ENCODE assay signal across 24 cellular contexts in genomic region chr15:57278439-57278838, GRCh38.
DNase-seq lines count a peak whose midpoint lies in the region; ATAC-seq and TF ChIP-seq lines count a peak whose summit lies in the region.
"Had no signal": no experiment of that assay in that cellular context is flagged by ENCODE, and none has a peak within 500 bp of the region (broad histone marks: within the 10 kb centered on the region; RNA-seq: fewer than 3 reads in every experiment).

No MANE protein-coding gene starts in this region.

- no peak for ATAC-seq in activated naive CD4-positive, alpha-beta T cell treated with anti-CD3 and anti-CD28 coated beads, Interleukin-2, amount 50 U/mL, for 72 hours
- no peak for ATAC-seq in GM23338
- ATAC-seq: K562 had no signal

- H3K4me1 ChIP-seq in GM23338 (ENCODE audit: insufficient read depth): peaks cover 29% of the 10 kb centered on the region
- H3K4me1 ChIP-seq: HAP-1 had no signal

- H3K9me3 Mint-ChIP-seq in activated naive CD4-positive, alpha-beta T cell treated with anti-CD3 and anti-CD28 coated beads, Interleukin-2, amount 50 U/mL, for 72 hours: no peaks in the 10 kb centered on the region
- H3K9me3 Mint-ChIP-seq in GM23338 (no peaks in the 10 kb centered on the region; the same call in 2 of the 3 replicates), progenitor cell of endocrine pancreas (ENCODE audit: low read depth) (no peaks in the 10 kb centered on the region)
- H3K9me3 Mint-ChIP-seq: CD4-positive, alpha-beta memory T cell had no signal

- intact Hi-C loops in dorsolateral prefrontal cortex (cut with DNase I): loop anchor here in 1 of 2 donors (5.0 kb wide), 1 partner anchor 41 kb away; no protein-coding TSS in a partner anchor

- peaks cover 9 to 21% of the 10 kb centered on the region in 2 donors for H3K36me3 Mint-ChIP-seq in activated naive CD4-positive, alpha-beta T cell treated with anti-CD3 and anti-CD28 coated beads, Interleukin-2, amount 50 U/mL, for 72 hours
- H3K36me3 Mint-ChIP-seq in GM23338 (ENCODE audit: low read depth) (peaks cover 55% of the 10 kb centered on the region), progenitor cell of endocrine pancreas (ENCODE audit: insufficient read depth) (peaks cover 40% of the 10 kb centered on the region)

- no peak for DNase-seq in activated naive CD4-positive, alpha-beta T cell treated with anti-CD3 and anti-CD28 coated beads, Interleukin-2, amount 50 U/mL, for 72 hours (ENCODE audit: low spot score in 2 of 2)
- DNase-seq in activated naive CD4-positive, alpha-beta T cell treated with anti-CD3 and anti-CD28 coated beads, Interleukin-2, amount 50 U/mL, for 16 hours: no peak
- DNase-seq in GM23338 (ENCODE audit: low spot score) (no peak), NCI-H69 (lab: John Stamatoyannopoulos, UW) (peak; percentile 29), progenitor cell of endocrine pancreas (ENCODE audit: low spot score, unreplicated experiment) (no peak), Kasumi-1 (lab: John Stamatoyannopoulos, UW) (no peak), dorsolateral prefrontal cortex (no peak)
- DNase-seq in central memory CD4-positive, alpha-beta T cell: no peak
- DNase-seq: CD4-positive, alpha-beta memory T cell; COR-L47; DMS53; GM23248; MG63; NCI-H1694; NCI-H2081; NCI-H2171; NCI-H226; NCI-H510A; NCI-H748 treated with DMSO at 0.1 percent for 48 hours; SIG-M5 had no signal

- H3K4me2 ChIP-seq in GM23338: peak overlapping the region; percentile 54; the same call in 1 of the 2 replicates
- H3K4me2 ChIP-seq: BLaER1 had no signal

- no peaks in the 10 kb centered on the region for H3K79me2 ChIP-seq in GM23338 (replicated peaks; ENCODE audit: insufficient read depth)

- H3K27me3 Mint-ChIP-seq in GM23338 (ENCODE audit: insufficient read depth, low read depth, poor library complexity) (peaks cover 5% of the 10 kb centered on the region), progenitor cell of endocrine pancreas (no peaks in the 10 kb centered on the region)
- H3K27me3 Mint-ChIP-seq: CD4-positive, alpha-beta memory T cell had no signal

- H3K4me3 Mint-ChIP-seq in GM23338 (no peak overlapping the region), progenitor cell of endocrine pancreas (ENCODE audit: low read depth) (no peak overlapping the region)
- H3K4me3 Mint-ChIP-seq: CD4-positive, alpha-beta memory T cell had no signal

- peaks cover 30% of the 10 kb centered on the region for H3K4me1 Mint-ChIP-seq in GM23338
- H3K4me1 Mint-ChIP-seq in progenitor cell of endocrine pancreas (ENCODE audit: low read depth): no peaks in the 10 kb centered on the region

- no peak for TF ChIP-seq CTCF in GM23338 (conservative IDR thresholded peaks at IDR 0.05; ENCODE audit: low read depth in 2 of 2)
- no peak for TF ChIP-seq CTCF in progenitor cell of endocrine pancreas (IDR thresholded peaks at IDR 0.05; ENCODE audit: unreplicated experiment)
- TF ChIP-seq CTCF in dorsolateral prefrontal cortex (IDR thresholded peaks at IDR 0.05 in 54 of 56, conservative IDR thresholded peaks at IDR 0.05 in 2 of 56; ENCODE audit: low read depth in 1 of 56, partially characterized antibody in 56 of 56): no peak

- no peaks in the 10 kb centered on the region for H3K27me3 ChIP-seq in GM23338 (ENCODE audit: insufficient read depth)
- H3K27me3 ChIP-seq in dorsolateral prefrontal cortex: no peaks in the 10 kb centered on the region
- H3K27me3 ChIP-seq: BLaER1, MG63 had no signal

- peak overlapping the region; percentile 48 to 62 for H3K27ac Mint-ChIP-seq in activated naive CD4-positive, alpha-beta T cell treated with anti-CD3 and anti-CD28 coated beads, Interleukin-2, amount 50 U/mL, for 72 hours
- H3K27ac Mint-ChIP-seq in GM23338: peak overlapping the region; percentile 68; the same call in 1 of the 2 replicates
- peak overlapping the region; percentile 50 for H3K27ac Mint-ChIP-seq in progenitor cell of endocrine pancreas

- H3K27ac ChIP-seq in GM23338 (ENCODE audit: low read depth): peak overlapping the region; percentile 83; the same call in 1 of the 2 replicates
- no peak overlapping the region for H3K27ac ChIP-seq in dorsolateral prefrontal cortex
- H3K27ac ChIP-seq: BLaER1, GM23248, SK-N-MC had no signal

- peaks cover 3% of the 10 kb centered on the region for H3F3A ChIP-seq in GM23338 (replicated peaks; ENCODE audit: low read depth)

- H3K4me3 ChIP-seq in GM23338 (no peak overlapping the region), dorsolateral prefrontal cortex (no peak overlapping the region)
- H3K4me3 ChIP-seq: BLaER1, GM23248, HAP-1, K562, MG63, SK-N-MC had no signal

- H2AFZ ChIP-seq in GM23338: no peak overlapping the region
- H2AFZ ChIP-seq: GM23248 had no signal

- no peaks in the 10 kb centered on the region for H3K9me2 ChIP-seq in GM23338 (ENCODE audit: insufficient read depth)

- H4K20me1 ChIP-seq in GM23338 (replicated peaks; ENCODE audit: insufficient read depth): peaks cover 7% of the 10 kb centered on the region

- 0 out of 2 replicates have a peak, but pooled peaks cover 10% of the 10 kb centered on the region for H3K36me3 ChIP-seq in GM23338 (ENCODE audit: insufficient read depth)

TF ChIP-seq in GM23338, 12 proteins besides CTCF, POLR2A, EP300 and RAD21 (continues in another document):
- no peak for TF ChIP-seq CREB1 (CRISPR knock-in tag; IDR thresholded peaks at IDR 0.05; ENCODE audit: low read depth)
- TF ChIP-seq ZNF114 (CRISPR knock-in tag; IDR thresholded peaks at IDR 0.05): no peak
- TF ChIP-seq EZH2 (IDR thresholded peaks at IDR 0.05; ENCODE audit: low read depth, unreplicated experiment): no peak
- TF ChIP-seq ZNF462 (CRISPR knock-in tag; IDR thresholded peaks at IDR 0.05): no peak
- no peak for TF ChIP-seq NANOG (IDR thresholded peaks at IDR 0.05; ENCODE audit: borderline replicate concordance)
- TF ChIP-seq POLR2AphosphoS5 (IDR thresholded peaks at IDR 0.05; ENCODE audit: low read depth): no peak
- no peak for TF ChIP-seq ZNF331 (CRISPR knock-in tag; IDR thresholded peaks at IDR 0.05; ENCODE audit: low read depth)
